In genomic region chr11:7418916-7419315, GRCh38 we compare ENCODE assay signal across 32 cellular contexts.
"Had no signal": no experiment of that assay in that cellular context is flagged by ENCODE, and none has a peak within 500 bp of the region (broad histone marks: within the 10 kb centered on the region; RNA-seq: fewer than 3 reads in every experiment).

No MANE protein-coding gene starts in this region.

- ATAC-seq: activated CD4-positive, alpha-beta T cell treated with anti-CD3 and anti-CD28 coated beads for 36 hours; activated CD4-positive, CD25-positive, alpha-beta regulatory T cell treated with anti-CD3 and anti-CD28 coated beads, Interleukin-2, amount 50 U/mL, for 24 hours; activated CD8-positive, alpha-beta T cell treated with anti-CD3 and anti-CD28 coated beads, Interleukin-2, amount 10 ng/mL, durations not matched to agents 7 days and 5 days; Right ventricle myocardium inferior; WTC11 had no signal

- H3K4me2 ChIP-seq: PC-9 had no signal

- DNase-seq: activated CD4-positive, alpha-beta T cell treated with anti-CD3 and anti-CD28 coated beads for 36 hours; activated CD4-positive, alpha-beta T cell treated with anti-CD3 and anti-CD28 coated beads, Interleukin-2, amount 10 ng/mL, durations not matched to agents 7 days and 5 days; activated CD4-positive, alpha-beta T cell treated with anti-CD3 and anti-CD28 coated beads, Interleukin-2, amount 50 U/mL, for 48 hours; activated CD8-positive, alpha-beta T cell treated with anti-CD3 and anti-CD28 coated beads, Interleukin-2, amount 10 ng/mL, durations not matched to agents 7 days and 5 days; activated gamma-delta T cell; activated naive CD4-positive, alpha-beta T cell treated with Interleukin-2 at 50 U/mL for 16 hours; activated naive CD8-positive, alpha-beta T cell treated with anti-CD3 and anti-CD28 coated beads, Interleukin-2, amount 10 ng/mL, durations not matched to agents 7 days and 5 days; activated T-cell treated with anti-CD3 and anti-CD28 coated beads, Interleukin-2, amount 50 U/mL, for 24 hours; amygdala; KG1; MM.1S; MV-4-11; NCI-H1092; NCI-H1436 treated with DMSO at 0.1 percent for 48 hours; NCI-H1694 treated with DMSO at 0.1 percent for 48 hours; NCI-H2029 treated with DMSO at 0.1 percent for 48 hours; NCI-H2107; NCI-H2171; NCI-H510A; NCI-H526; NCI-H748 treated with DMSO at 0.1 percent for 48 hours; NK-92 treated with Interleukin-12 subunit alpha and Interleukin-12 subunit beta, amount 100 ng/mL, for 24 hours; PC-9; SIG-M5 had no signal

- H2AFZ ChIP-seq: PC-9 had no signal

- H3K27ac ChIP-seq: ascending aorta, breast epithelium, PC-9, RWPE1 had no signal

- H3K36me3 ChIP-seq: ascending aorta, breast epithelium had no signal

- H3K4me1 ChIP-seq: ascending aorta, breast epithelium had no signal

- FAIRE-seq: RCC 7860, TTC549 had no signal

- H3K9me3 ChIP-seq: ascending aorta, breast epithelium had no signal

- H3K27me3 ChIP-seq: ascending aorta, breast epithelium had no signal

- H3K4me3 ChIP-seq: ascending aorta, breast epithelium, PC-9 had no signal
